6 cellular contexts compared by ENCODE assay signal in the genomic region with DNA sequence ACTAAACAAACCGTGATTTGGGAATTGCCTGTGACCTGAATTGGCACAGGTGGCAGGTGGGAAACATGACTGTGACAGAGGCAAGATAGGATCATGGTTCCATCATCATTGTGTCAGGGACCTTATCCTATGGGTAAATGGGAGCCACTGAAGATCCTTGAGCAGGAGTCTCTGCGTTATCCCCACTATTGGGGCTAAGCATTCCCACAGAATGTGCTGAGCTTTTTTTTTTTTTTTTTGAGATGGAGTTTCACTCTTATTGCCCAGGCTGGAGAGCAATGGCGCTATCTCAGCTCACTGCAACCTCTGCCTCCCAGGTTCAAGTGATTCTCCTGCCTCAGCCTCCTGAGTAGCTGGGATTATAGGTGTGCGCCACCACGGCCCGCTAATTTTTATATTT. TPM values are rescaled to one million over a fixed set of nuclear protein-coding genes. Genes with fewer than 3 reads are reported as not detected.
DNase-seq lines count a peak whose midpoint lies in the region; ATAC-seq and TF ChIP-seq lines count a peak whose summit lies in the region.
"Not testable (repeated sequence)": the region's sequence is repeated elsewhere in the genome, so short reads cannot be mapped to it uniquely, and the experiment has no call there.

No MANE protein-coding gene starts in this region.

- H3K4me1 Mint-ChIP-seq in endodermal cell; progenitor cell of endocrine pancreas (ENCODE audit: low read depth); stimulated activated naive B cell treated with anti-CD40 and anti-IgM and Interleukin-4, amounts not matched to agents 10 μg/mL and 1 μg/mL and 100 μg/mL, for 72 hours: not testable (repeated sequence)

- H3K18ac ChIP-seq in IMR-90 (ENCODE audit: low read depth, low read length) = not testable (repeated sequence)

- not testable (repeated sequence) for H3K9me3 ChIP-seq in IMR-90 (ENCODE audit: control insufficient read depth, insufficient read depth, low read length); endodermal cell (ENCODE audit: control insufficient read depth, low read length); right atrium auricular region

- not testable (repeated sequence) for H3K27ac Mint-ChIP-seq in endodermal cell
- peak overlapping the region; percentile 26 for H3K27ac Mint-ChIP-seq in progenitor cell of endocrine pancreas
- H3K27ac Mint-ChIP-seq in stimulated activated naive B cell treated with anti-CD40 and anti-IgM and Interleukin-4, amounts not matched to agents 10 μg/mL and 1 μg/mL and 100 μg/mL, for 72 hours = peak overlapping the region; percentile 22

- TF ChIP-seq POLR2A in IMR-90 (IDR thresholded peaks at IDR 0.05; ENCODE audit: low read depth, low read length) = not testable (repeated sequence)

- H4K8ac ChIP-seq in IMR-90 (ENCODE audit: low read depth in 2 of 2, low read length in 2 of 2) = not testable (repeated sequence)

- not testable (repeated sequence) for H3K36me3 Mint-ChIP-seq in endodermal cell (ENCODE audit: low read depth); progenitor cell of endocrine pancreas (ENCODE audit: insufficient read depth)
- H3K36me3 Mint-ChIP-seq in stimulated activated naive B cell treated with anti-CD40 and anti-IgM and Interleukin-4, amounts not matched to agents 10 μg/mL and 1 μg/mL and 100 μg/mL, for 72 hours = peaks cover 18 to 41% of the 10 kb centered on the region in 2 donors

- peaks cover 30% of the 10 kb centered on the region for H3K9me1 ChIP-seq in IMR-90 (ENCODE audit: insufficient read depth, low read length)

- not testable (repeated sequence) for H4K20me1 ChIP-seq in IMR-90 (ENCODE audit: insufficient read depth, low read length)

- H3K4me3 ChIP-seq in IMR-90 (ENCODE audit: insufficient read depth, low read depth, low read length); endodermal cell (ENCODE audit: low read length); right atrium auricular region: not testable (repeated sequence)

- intact Hi-C loops in IMR-90 (cut with micrococcal nuclease) = not testable (repeated sequence)

- not testable (repeated sequence) for BruUV-seq in IMR-90 (replicated peaks; lab: Mats Ljungman, UMichigan)

- not testable (repeated sequence) for H3K27ac ChIP-seq in IMR-90 (ENCODE audit: insufficient read depth, low read length); endodermal cell (ENCODE audit: low read depth, low read length); right atrium auricular region

- H3K56ac ChIP-seq in IMR-90 (ENCODE audit: extremely low read depth, insufficient read depth, low read length) = not testable (repeated sequence)

- H3K79me1 ChIP-seq in IMR-90 (ENCODE audit: low read depth in 1 of 2, low read length in 2 of 2) = peaks cover 14 to 28% of the 10 kb centered on the region in 2 experiments; a peak in 3 of 4 replicates

- H3K4ac ChIP-seq in IMR-90 (ENCODE audit: low read depth, low read length) = 0 out of 2 replicates have a peak overlapping the region, but pooled peaks have one; percentile 4

- DNase-seq in IMR-90; progenitor cell of endocrine pancreas (ENCODE audit: low spot score, unreplicated experiment); stimulated activated naive B cell treated with anti-CD40 and anti-IgM and Interleukin-4, amounts not matched to agents 10 μg/mL and 1 μg/mL and 100 μg/mL, for 72 hours: not testable (repeated sequence)
- DNase-seq in activated CD8-positive, alpha-beta memory T cell treated with anti-CD3 and anti-CD28 coated beads, Interleukin-2, amount 50 U/mL, for 48 hours = peak; percentile 2
- DNase-seq in endodermal cell (peak; percentile 10), right atrium auricular region (ENCODE audit: low spot score) (peak; percentile 5)

- H2AK5ac ChIP-seq in IMR-90 (ENCODE audit: low read depth, low read length) = peak overlapping the region; percentile 59

- H3K4me3 Mint-ChIP-seq in endodermal cell; progenitor cell of endocrine pancreas (ENCODE audit: low read depth); stimulated activated naive B cell treated with anti-CD40 and anti-IgM and Interleukin-4, amounts not matched to agents 10 μg/mL and 1 μg/mL and 100 μg/mL, for 72 hours: not testable (repeated sequence)

- H4K5ac ChIP-seq in IMR-90 (ENCODE audit: low read depth, low read length) = not testable (repeated sequence)

- POLR2A ChIA-PET in IMR-90 (lab: Charles Lee; ENCODE audit: unreplicated experiment) = interaction anchor here (0.6 kb wide), 1 partner anchor 16 kb away, joined by 5 read pairs; no protein-coding TSS in a partner anchor

- H3K23ac ChIP-seq in IMR-90 (ENCODE audit: low read depth, low read length) = not testable (repeated sequence)

- in situ Hi-C loops in IMR-90 (cut with MboI; ENCODE audit: low sequenced_read_pairs) = not testable (repeated sequence)

- CTCF ChIA-PET in IMR-90 (lab: Yijun Ruan, JAX) = interaction anchor here (0.7 kb wide), 2 partner anchors 13 to 1164 kb away, joined by 4 read pairs; no protein-coding TSS in a partner anchor

- H3K4me2 ChIP-seq in IMR-90 (ENCODE audit: low read depth, low read length) = not testable (repeated sequence)

- H2BK120ac ChIP-seq in IMR-90 (ENCODE audit: low read depth, low read length) = not testable (repeated sequence)

- WGBS in IMR-90 (ENCODE audit: extremely low coverage in 2 of 2, insufficient read length in 1 of 2), 2 experiments = no CpG with 5 or more reads among the region's 6 CpGs
- WGBS in endodermal cell (ENCODE audit: insufficient coverage in 1 of 2, insufficient read length in 1 of 2), 2 experiments = 95 to 100% methylated on average over 4 to 6 of the region's 6 CpGs

- H2BK15ac ChIP-seq in IMR-90 (ENCODE audit: low read depth, low read length) = not testable (repeated sequence)

- ATAC-seq in IMR-90 (ENCODE audit: low read depth); stimulated activated naive B cell treated with anti-CD40 and anti-IgM and Interleukin-4, amounts not matched to agents 10 μg/mL and 1 μg/mL and 100 μg/mL, for 72 hours (replicated peaks): not testable (repeated sequence)

- H3K27me3 ChIP-seq in IMR-90 (ENCODE audit: control insufficient read depth, insufficient read depth, low read length); endodermal cell (ENCODE audit: control insufficient read depth, insufficient read depth, low read length, poor library complexity, severe bottlenecking); right atrium auricular region: not testable (repeated sequence)

- not testable (repeated sequence) for H3K36me3 ChIP-seq in IMR-90 (ENCODE audit: control insufficient read depth, insufficient read depth, low read length); endodermal cell (ENCODE audit: control insufficient read depth, insufficient read depth, low read length); right atrium auricular region

- not testable (repeated sequence) for H3K9ac ChIP-seq in IMR-90 (ENCODE audit: low read depth, low read length); endodermal cell (ENCODE audit: extremely low read depth, low read length, poor library complexity, severe bottlenecking)

- TF ChIP-seq RAD21 in IMR-90 (IDR thresholded peaks at IDR 0.05; ENCODE audit: low read length) = not testable (repeated sequence)

- H3K14ac ChIP-seq in IMR-90 (replicated peaks; ENCODE audit: low read depth, low read length) = not testable (repeated sequence)

- H2AK9ac ChIP-seq in IMR-90 (replicated peaks; ENCODE audit: low read depth, low read length, poor library complexity) = not testable (repeated sequence)

- not testable (repeated sequence) for H3K9me3 Mint-ChIP-seq in endodermal cell; progenitor cell of endocrine pancreas (ENCODE audit: low read depth); stimulated activated naive B cell treated with anti-CD40 and anti-IgM and Interleukin-4, amounts not matched to agents 10 μg/mL and 1 μg/mL and 100 μg/mL, for 72 hours

- not testable (repeated sequence) for TF ChIP-seq CTCF in IMR-90 (conservative IDR thresholded peaks at IDR 0.05; ENCODE audit: low read depth, low read length); endodermal cell (conservative IDR thresholded peaks at IDR 0.05); right atrium auricular region (IDR thresholded peaks at IDR 0.05); progenitor cell of endocrine pancreas (IDR thresholded peaks at IDR 0.05; ENCODE audit: unreplicated experiment)

- H2AFZ ChIP-seq in IMR-90 (replicated peaks; ENCODE audit: low read length, poor library complexity) = not testable (repeated sequence)

- dilution Hi-C loops in IMR-90 (cut with HindIII; ENCODE audit: low sequenced_read_pairs, unreplicated experiment) = not testable (repeated sequence)

- not testable (repeated sequence) for H4K91ac ChIP-seq in IMR-90 (ENCODE audit: insufficient read depth, low read depth, low read length)

- peaks cover 23% of the 10 kb centered on the region for H3K4me1 ChIP-seq in IMR-90 (ENCODE audit: control insufficient read depth, insufficient read depth, low read length)
- H3K4me1 ChIP-seq in endodermal cell (ENCODE audit: control insufficient read depth, insufficient read depth, low read length) = not testable (repeated sequence)
- H3K4me1 ChIP-seq in right atrium auricular region = peaks cover 0 to 23% of the 10 kb centered on the region in 2 donors

- not testable (repeated sequence) for H3K27me3 Mint-ChIP-seq in endodermal cell (ENCODE audit: insufficient read depth); progenitor cell of endocrine pancreas; stimulated activated naive B cell treated with anti-CD40 and anti-IgM and Interleukin-4, amounts not matched to agents 10 μg/mL and 1 μg/mL and 100 μg/mL, for 72 hours

- H2BK20ac ChIP-seq in IMR-90 (ENCODE audit: low read depth, low read length) = not testable (repeated sequence)

- H2BK5ac ChIP-seq in IMR-90 (ENCODE audit: low read depth, low read length, poor library complexity, severe bottlenecking) = not testable (repeated sequence)

RNA-seq across cellular contexts. Expression of a gene that starts 10.6 kb away (rescaled TPM):
- total RNA-seq in IMR-90 (2012; rRNA removed) (122 and 169 TPM in 2 replicates), endodermal cell (100 to 1,000 TPM; 277 to 292 TPM), right atrium auricular region (100 to 1,000 TPM; 278 to 454 TPM), progenitor cell of endocrine pancreas (142 and 154 TPM in 2 replicates)
- polyA plus RNA-seq in IMR-90 (2012; rRNA removed) = 123 and 139 TPM in 2 replicates
- polyA plus RNA-seq in IMR-90 (2012; cell fraction: cytosol; rRNA removed) = 52.8 and 54.1 TPM in 2 replicates
- polyA plus RNA-seq in IMR-90 (2012; cell fraction: nucleus; rRNA removed; ENCODE audit: low replicate concordance) = 31.2 and 88.4 TPM in 2 replicates
- 259 TPM for polyA plus RNA-seq in endodermal cell (2013, experiment 1 of 2)
- 244 TPM for polyA plus RNA-seq in endodermal cell (2013, experiment 2 of 2)

RNA-seq across cellular contexts. Expression of a gene that starts 35.8 kb away (rescaled TPM):
- 1.4 and 1.6 TPM in 2 replicates for total RNA-seq in IMR-90 (2012; rRNA removed)
- polyA plus RNA-seq in IMR-90 (2012; rRNA removed) = 6.4 and 9.5 TPM in 2 replicates
- polyA plus RNA-seq in IMR-90 (2012; cell fraction: cytosol; rRNA removed) = 10.7 and 12.1 TPM in 2 replicates
- 22.0 and 64.6 TPM in 2 replicates for polyA plus RNA-seq in IMR-90 (2012; cell fraction: nucleus; rRNA removed; ENCODE audit: low replicate concordance)
- total RNA-seq in endodermal cell = 10 to 100 TPM in 1 of 2 donors, 1 to 10 TPM in 1; 9.6 to 14.4 TPM
- polyA plus RNA-seq in endodermal cell (2013, experiment 1 of 2) = 9.8 TPM
- polyA plus RNA-seq in endodermal cell (2013, experiment 2 of 2) = 9.0 TPM
- total RNA-seq in right atrium auricular region = 10 to 100 TPM; 44.1 to 52.4 TPM
- 18.4 and 19.9 TPM in 2 replicates for total RNA-seq in progenitor cell of endocrine pancreas
